15 cellular contexts compared by ENCODE assay signal in genomic region chr7:2118630-2119190, GRCh38.
A peak's percentile ranks its signal among the peaks of the same experiment; 100 is the strongest.
DNase-seq lines count a peak whose midpoint lies in the region; ATAC-seq and TF ChIP-seq lines count a peak whose summit lies in the region.
"Had no signal": no experiment of that assay in that cellular context is flagged by ENCODE, and none has a peak within 500 bp of the region (broad histone marks: within the 10 kb centered on the region; RNA-seq: fewer than 3 reads in every experiment).

No MANE protein-coding gene starts in this region.

- intact Hi-C loops in mammary epithelial cell (cut with micrococcal nuclease) (no loop called here), MCF 10A (cut with micrococcal nuclease) (no loop called here)

- TF ChIP-seq CTCF in mammary epithelial cell (conservative IDR thresholded peaks at IDR 0.05 in 1 of 2, IDR thresholded peaks at IDR 0.05 in 1 of 2; ENCODE audit: extremely low read depth in 1 of 2, insufficient read depth in 1 of 2, low read depth in 1 of 2, low read length in 2 of 2), result no peak
- TF ChIP-seq CTCF in MCF 10A (IDR thresholded peaks at IDR 0.05; ENCODE audit: unreplicated experiment), result no peak
- TF ChIP-seq CTCF in nephron progenitor cell (IDR thresholded peaks at IDR 0.05), result no peak
- TF ChIP-seq CTCF in tibial nerve (IDR thresholded peaks at IDR 0.05), result no peak

- H3K4me3 ChIP-seq in mammary epithelial cell (replicated peaks in 1 of 3; ENCODE audit: insufficient read depth in 1 of 3, low read depth in 2 of 3, low read length in 3 of 3) (no peak overlapping the region), tibial nerve (no peak overlapping the region)

- CTCF ChIA-PET in mammary epithelial cell (lab: Charles Lee; ENCODE audit: low non-redundant PET) (no interaction called here), MCF 10A (lab: Yijun Ruan, JAX) (no interaction called here)

- no peak overlapping the region for H3K4me3 Mint-ChIP-seq in MCF 10A (ENCODE audit: unreplicated experiment)
- peak overlapping the region; percentile 36 to 83 for H3K4me3 Mint-ChIP-seq in effector memory CD8-positive, alpha-beta T cell
- H3K4me3 Mint-ChIP-seq in nephron progenitor cell, result no peak overlapping the region

- no peaks in the 10 kb centered on the region for H4K20me1 ChIP-seq in mammary epithelial cell (ENCODE audit: insufficient read depth, low read length)

- no peak overlapping the region for H3K4me2 ChIP-seq in mammary epithelial cell (ENCODE audit: insufficient read depth, low read depth, low read length)

- no peak overlapping the region for H3K9ac ChIP-seq in mammary epithelial cell (ENCODE audit: insufficient read depth, low read length)

- peaks cover 18% of the 10 kb centered on the region for H3K4me1 Mint-ChIP-seq in MCF 10A (ENCODE audit: insufficient read depth, unreplicated experiment)
- peaks cover 32 to 42% of the 10 kb centered on the region in 2 donors for H3K4me1 Mint-ChIP-seq in effector memory CD8-positive, alpha-beta T cell (ENCODE audit: low read depth in 2 of 2)
- H3K4me1 Mint-ChIP-seq in nephron progenitor cell, result peaks cover 43% of the 10 kb centered on the region

- 36% methylated on average over 17 of the region's 25 CpGs for WGBS in mammary epithelial cell (ENCODE audit: low coverage, missing lambda C conversion rate)
- 93% methylated on average over 23 to 25 of the region's 25 CpGs for WGBS in tibial nerve, 2 donors

- peaks cover 35% of the 10 kb centered on the region for H3K4me1 ChIP-seq in mammary epithelial cell (ENCODE audit: insufficient read depth, low read length)
- peaks cover 0 to 41% (median 16%) of the 10 kb centered on the region in 4 donors for H3K4me1 ChIP-seq in tibial nerve

- H3K27ac ChIP-seq in mammary epithelial cell (ENCODE audit: insufficient read depth, low read depth, low read length) (no peak overlapping the region), tibial nerve (no peak overlapping the region), caudate nucleus (ENCODE audit: low read depth, low read length) (no peak overlapping the region)
- H3K27ac ChIP-seq: 22Rv1 had no signal

- H3K9me3 Mint-ChIP-seq in MCF 10A (ENCODE audit: unreplicated experiment), result no peaks in the 10 kb centered on the region
- no peaks in the 10 kb centered on the region for H3K9me3 Mint-ChIP-seq in effector memory CD8-positive, alpha-beta T cell
- H3K9me3 Mint-ChIP-seq in nephron progenitor cell, result no peaks in the 10 kb centered on the region

- no peak for ATAC-seq in effector memory CD8-positive, alpha-beta T cell (replicated peaks)

- H3K9me3 ChIP-seq in mammary epithelial cell (replicated peaks; ENCODE audit: insufficient read depth, low read length) (no peaks in the 10 kb centered on the region), tibial nerve (no peaks in the 10 kb centered on the region)
- H3K9me3 ChIP-seq: BE2C had no signal

- H3K36me3 ChIP-seq in mammary epithelial cell (ENCODE audit: insufficient read depth, low read length) (no peaks in the 10 kb centered on the region), tibial nerve (peaks cover 0 to 46% (median 0%) of the 10 kb centered on the region in 3 donors)
- H3K36me3 ChIP-seq: BE2C had no signal

- dilution Hi-C loops in mammary epithelial cell (cut with HindIII; ENCODE audit: low sequenced_read_pairs), result no loop called here

- no peaks in the 10 kb centered on the region for H3K79me2 ChIP-seq in mammary epithelial cell (ENCODE audit: insufficient read depth, low read length)

- TF ChIP-seq POLR2A in tibial nerve (IDR thresholded peaks at IDR 0.05), result no peak

- peaks cover 5% of the 10 kb centered on the region for H3K36me3 Mint-ChIP-seq in MCF 10A (ENCODE audit: insufficient read depth, unreplicated experiment)
- H3K36me3 Mint-ChIP-seq in effector memory CD8-positive, alpha-beta T cell (ENCODE audit: insufficient read depth), result no peaks in the 10 kb centered on the region
- peaks cover 14% of the 10 kb centered on the region for H3K36me3 Mint-ChIP-seq in nephron progenitor cell (ENCODE audit: low read depth)

- H3K27me3 ChIP-seq in mammary epithelial cell (ENCODE audit: insufficient read depth, low read length) (no peaks in the 10 kb centered on the region), tibial nerve (no peaks in the 10 kb centered on the region)
- H3K27me3 ChIP-seq: BE2C had no signal

- peak; percentile 12 for DNase-seq in mammary epithelial cell
- DNase-seq in MCF 10A (ENCODE audit: unreplicated experiment), result no peak
- DNase-seq in effector memory CD8-positive, alpha-beta T cell, result no peak
- no peak for DNase-seq in nephron progenitor cell
- DNase-seq in T-helper 1 cell, result no peak
- DNase-seq in tibial nerve (ENCODE audit: low spot score in 2 of 2), result no peak
- DNase-seq in SIG-M5 treated with dmso at 0.1 percent for 504 hours (lab: John Stamatoyannopoulos, UW; ENCODE audit: unreplicated experiment), result no peak
- no peak for DNase-seq in caudate nucleus (lab: John Stamatoyannopoulos, UW)
- DNase-seq: BE2C; DMS 273 treated with DMSO at 0.1 percent for 48 hours; NCI-H187; NCI-H526 treated with DMSO at 0.1 percent for 48 hours; NK-92 treated with Interleukin-12 subunit alpha and Interleukin-12 subunit beta, amount 100 ng/mL, for 24 hours; SHP77 treated with DMSO at 0.1 percent for 48 hours had no signal

- POLR2A ChIA-PET in MCF 10A (lab: Yijun Ruan, JAX), result interaction anchor here (1.4 kb wide), 1 partner anchor 11 kb away, joined by 5 read pairs; no protein-coding TSS in a partner anchor

- BruUV-seq in mammary epithelial cell (replicated peaks; lab: Mats Ljungman, UMichigan), result no TSS peak
- BruUV-seq in MCF 10A (replicated peaks; lab: Mats Ljungman, UMichigan), result no TSS peak

- H3K27me3 Mint-ChIP-seq in MCF 10A (ENCODE audit: insufficient read depth, unreplicated experiment) (no peaks in the 10 kb centered on the region), nephron progenitor cell (ENCODE audit: low read depth, poor library complexity) (peaks cover 2% of the 10 kb centered on the region)
- H3K27me3 Mint-ChIP-seq in effector memory CD8-positive, alpha-beta T cell, result no peaks in the 10 kb centered on the region

- no peak overlapping the region for H2AFZ ChIP-seq in mammary epithelial cell (ENCODE audit: low read depth, low read length)

- H3K27ac Mint-ChIP-seq in MCF 10A (ENCODE audit: low read depth, unreplicated experiment), result no peak overlapping the region
- H3K27ac Mint-ChIP-seq in effector memory CD8-positive, alpha-beta T cell, result peak overlapping the region; percentile 83 to 93
- peak overlapping the region; percentile 79 for H3K27ac Mint-ChIP-seq in nephron progenitor cell

- TF ChIP-seq EP300 in tibial nerve (IDR thresholded peaks at IDR 0.05), result no peak

- in situ Hi-C loops in mammary epithelial cell (cut with MboI; ENCODE audit: low sequenced_read_pairs in 2 of 2), result no loop called here

Comparison
In these comparisons a context has a peak if more than half of its experiments do, and no peak if none do; other contexts are left out.
1. H3K4me3 Mint-ChIP-seq: peak in effector memory CD8-positive, alpha-beta T cell (2 of 2); none in MCF 10A (single experiment) and nephron progenitor cell (single experiment).